ENCODE assay signal across 8 cellular contexts in the genomic region with DNA sequence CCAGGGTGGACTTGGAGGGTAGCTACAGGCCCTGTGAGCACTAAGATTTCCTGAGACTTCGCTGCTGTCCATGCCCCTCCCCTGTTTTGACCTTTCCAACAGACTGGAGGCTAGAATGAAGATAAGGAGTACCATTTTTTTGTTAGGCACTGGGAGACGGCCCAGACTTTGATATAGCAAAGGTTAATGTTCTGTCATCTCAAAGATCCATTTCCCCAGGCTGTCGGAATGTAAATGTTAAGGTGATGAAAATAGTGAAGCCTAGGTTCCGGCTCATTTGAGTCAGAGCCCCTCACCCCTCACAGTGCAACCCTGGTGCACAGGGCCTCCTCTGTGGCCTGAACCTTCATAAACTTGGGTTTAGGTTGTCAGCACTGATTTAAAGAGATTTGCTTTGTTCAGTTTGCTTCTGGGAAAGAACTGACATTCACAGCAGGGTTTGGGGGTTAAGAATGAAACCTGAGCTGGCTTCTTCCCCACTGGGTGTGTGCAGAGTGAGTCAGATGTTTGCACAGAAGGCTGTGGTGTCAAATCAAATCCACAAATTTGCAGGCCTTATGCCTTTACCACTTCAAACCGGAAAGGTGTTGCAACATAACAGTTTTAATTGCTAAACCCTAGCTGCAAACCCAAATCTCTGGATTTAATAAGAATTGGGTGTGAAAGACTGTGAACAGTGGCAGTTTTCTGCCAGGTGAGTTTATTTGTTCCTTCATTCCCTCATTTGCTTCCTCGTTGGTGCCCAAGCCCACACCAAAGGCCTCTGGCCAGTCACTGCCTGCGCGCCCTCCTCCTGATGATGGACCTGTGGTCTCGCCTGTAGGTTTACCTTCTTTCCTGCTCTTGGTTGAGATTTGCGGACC. TPM values are rescaled to one million over a fixed set of nuclear protein-coding genes. Genes with fewer than 3 reads are reported as not detected.
DNase-seq lines count a peak whose midpoint lies in the region; ATAC-seq, FAIRE-seq and TF ChIP-seq lines count a peak whose summit lies in the region.

No MANE protein-coding gene starts in this region.

- H3K9me3 ChIP-seq in gastrocnemius medialis: no peaks in the 10 kb centered on the region

- no peak for TF ChIP-seq CTCF in foreskin keratinocyte (conservative IDR thresholded peaks at IDR 0.05)
- no peak for TF ChIP-seq CTCF in gastrocnemius medialis (IDR thresholded peaks at IDR 0.05 in 4 of 5, conservative IDR thresholded peaks at IDR 0.05 in 1 of 5)

- TF ChIP-seq POLR2A in H54 (IDR thresholded peaks at IDR 0.05; ENCODE audit: low read depth, low read length) (no peak), gastrocnemius medialis (IDR thresholded peaks at IDR 0.05) (no peak)

- intact Hi-C loops in gastrocnemius medialis (cut with DNase I; ENCODE audit: low total_unique reads): no loop called here

- H3K4me1 ChIP-seq in foreskin keratinocyte (peaks cover 8% of the 10 kb centered on the region), gastrocnemius medialis (peaks cover 8 to 14% of the 10 kb centered on the region in 2 donors)

- H3K36me3 ChIP-seq in gastrocnemius medialis: no peaks in the 10 kb centered on the region

- H3K27me3 ChIP-seq in foreskin keratinocyte (peaks cover 18% of the 10 kb centered on the region), gastrocnemius medialis (no peaks in the 10 kb centered on the region)

- H3K4me3 ChIP-seq in gastrocnemius medialis: no peak overlapping the region

- in situ Hi-C loops in gastrocnemius medialis (cut with MboI; ENCODE audit: low sequenced_read_pairs in 4 of 4): no loop called here

- ATAC-seq in foreskin keratinocyte (peak; percentile 97), gastrocnemius medialis (peak; percentile 88 to 93), GM18861 (IDR thresholded peaks at IDR 0.05; ENCODE audit: unreplicated experiment) (no peak)

- peak; percentile 99 for FAIRE-seq in H54 (lab: Jason Lieb, UNC)

- H3K27ac ChIP-seq in foreskin keratinocyte (no peak overlapping the region), gastrocnemius medialis (peak overlapping the region in 3 of 4 donors; percentile 47 to 59 (median 54))

- DNase-seq in AG08395 (ENCODE audit: low spot score): peak; percentile 77
- peak; percentile 76 for DNase-seq in H54 (ENCODE audit: insufficient read length, low spot score)
- peak; percentile 56 for DNase-seq in NCI-H510A (lab: John Stamatoyannopoulos, UW)
- peak; percentile 48 for DNase-seq in activated T-cell treated with anti-CD3 and anti-CD28 coated beads for 48 hours (ENCODE audit: low read depth)
- DNase-seq in foreskin keratinocyte: peak; percentile 78 to 80
- DNase-seq in gastrocnemius medialis: peak in 1 of 2 donors; percentile 43
- no peak for DNase-seq in cerebellar nuclear complex (lab: John Stamatoyannopoulos, UW)

RNA-seq across cellular contexts. Expression of a gene that starts 20.6 kb away (rescaled TPM):
- 7.9 and 8.7 TPM in 2 replicates for total RNA-seq in foreskin keratinocyte
- 5.8 and 8.3 TPM in 2 replicates for polyA plus RNA-seq in foreskin keratinocyte
- total RNA-seq in gastrocnemius medialis: 1 to 10 TPM; 4.3 to 8.3 (median 5.8) TPM

RNA-seq across cellular contexts. Expression of a gene that starts 37.6 kb away (rescaled TPM):
- total RNA-seq in foreskin keratinocyte (69.0 and 72.7 TPM in 2 replicates), gastrocnemius medialis (100 to 1,000 TPM; 131 to 195 (median 169) TPM)
- 66.1 and 68.4 TPM in 2 replicates for polyA plus RNA-seq in foreskin keratinocyte

Comparison
In these comparisons a context has a peak if more than half of its experiments do, and no peak if none do; other contexts are left out.
1. DNase-seq: peak in AG08395 (single experiment), H54 (single experiment), NCI-H510A (single experiment), activated T-cell treated with anti-CD3 and anti-CD28 coated beads for 48 hours (single experiment) and foreskin keratinocyte (2 of 2); none in cerebellar nuclear complex (0 of 2).